In genomic region chr16:77736879-77737278, GRCh38 we compare ENCODE assay signal across 1 cellular context.
TF ChIP-seq lines count a peak whose summit lies in the region.

No MANE protein-coding gene starts in this region.

TF ChIP-seq in HepG2, 621 proteins besides CTCF, POLR2A, EP300 and RAD21 (continued from another document and continues in another):
- TF ChIP-seq AKNA (CRISPR knock-in tag; IDR thresholded peaks at IDR 0.05; ENCODE audit: borderline replicate concordance) = no peak
- TF ChIP-seq ZHX1 (CRISPR knock-in tag; IDR thresholded peaks at IDR 0.05; ENCODE audit: low read depth) = no peak
- TF ChIP-seq ZNF607 (CRISPR knock-in tag; IDR thresholded peaks at IDR 0.05; ENCODE audit: borderline replicate concordance) = no peak
- TF ChIP-seq ARID4A (CRISPR knock-in tag; IDR thresholded peaks at IDR 0.05; ENCODE audit: borderline replicate concordance) = no peak; the same call in 1 of the 2 replicates
- no peak for TF ChIP-seq MXD3 (CRISPR knock-in tag; IDR thresholded peaks at IDR 0.05)
- TF ChIP-seq RORA (CRISPR knock-in tag; IDR thresholded peaks at IDR 0.05) = no peak
- no peak for TF ChIP-seq MZF1 (CRISPR knock-in tag; IDR thresholded peaks at IDR 0.05; ENCODE audit: borderline replicate concordance)
- no peak for TF ChIP-seq PLSCR1 (CRISPR knock-in tag; IDR thresholded peaks at IDR 0.05; ENCODE audit: borderline replicate concordance)
- no peak for TF ChIP-seq ZNF710 (CRISPR knock-in tag; IDR thresholded peaks at IDR 0.05; ENCODE audit: borderline replicate concordance)
- no peak for TF ChIP-seq ZNF446 (CRISPR knock-in tag; IDR thresholded peaks at IDR 0.05)
- TF ChIP-seq ATF6 (CRISPR knock-in tag; conservative IDR thresholded peaks at IDR 0.05) = no peak
- peak; percentile 58 for TF ChIP-seq SKI (IDR thresholded peaks at IDR 0.05; ENCODE audit: partially characterized antibody)
- no peak for TF ChIP-seq ZBTB8A (CRISPR knock-in tag; IDR thresholded peaks at IDR 0.05; ENCODE audit: borderline replicate concordance, low read depth)
- TF ChIP-seq ZNF597 (CRISPR knock-in tag; IDR thresholded peaks at IDR 0.05) = no peak
- TF ChIP-seq ZNF430 (CRISPR knock-in tag; IDR thresholded peaks at IDR 0.05) = 0 out of 2 replicates have a peak, but pooled peaks have one; percentile 36
- TF ChIP-seq BATF2 (CRISPR knock-in tag; IDR thresholded peaks at IDR 0.05) = no peak
- TF ChIP-seq ZSCAN29 (CRISPR knock-in tag; conservative IDR thresholded peaks at IDR 0.05) = no peak
- TF ChIP-seq AGO1 (IDR thresholded peaks at IDR 0.05; ENCODE audit: low read depth, low read length, poor library complexity, severe bottlenecking) = no peak
- TF ChIP-seq REL (CRISPR knock-in tag; conservative IDR thresholded peaks at IDR 0.05) = no peak
- peak; percentile 65; the same call in 1 of the 2 replicates for TF ChIP-seq ZNF124 (CRISPR knock-in tag; IDR thresholded peaks at IDR 0.05)
- peak; percentile 91 for TF ChIP-seq AHDC1 (CRISPR knock-in tag; IDR thresholded peaks at IDR 0.05; ENCODE audit: borderline replicate concordance)
- TF ChIP-seq ZFP62 (CRISPR knock-in tag; IDR thresholded peaks at IDR 0.05) = no peak
- no peak for TF ChIP-seq TERF1 (CRISPR knock-in tag; IDR thresholded peaks at IDR 0.05)
